In the genomic region with DNA sequence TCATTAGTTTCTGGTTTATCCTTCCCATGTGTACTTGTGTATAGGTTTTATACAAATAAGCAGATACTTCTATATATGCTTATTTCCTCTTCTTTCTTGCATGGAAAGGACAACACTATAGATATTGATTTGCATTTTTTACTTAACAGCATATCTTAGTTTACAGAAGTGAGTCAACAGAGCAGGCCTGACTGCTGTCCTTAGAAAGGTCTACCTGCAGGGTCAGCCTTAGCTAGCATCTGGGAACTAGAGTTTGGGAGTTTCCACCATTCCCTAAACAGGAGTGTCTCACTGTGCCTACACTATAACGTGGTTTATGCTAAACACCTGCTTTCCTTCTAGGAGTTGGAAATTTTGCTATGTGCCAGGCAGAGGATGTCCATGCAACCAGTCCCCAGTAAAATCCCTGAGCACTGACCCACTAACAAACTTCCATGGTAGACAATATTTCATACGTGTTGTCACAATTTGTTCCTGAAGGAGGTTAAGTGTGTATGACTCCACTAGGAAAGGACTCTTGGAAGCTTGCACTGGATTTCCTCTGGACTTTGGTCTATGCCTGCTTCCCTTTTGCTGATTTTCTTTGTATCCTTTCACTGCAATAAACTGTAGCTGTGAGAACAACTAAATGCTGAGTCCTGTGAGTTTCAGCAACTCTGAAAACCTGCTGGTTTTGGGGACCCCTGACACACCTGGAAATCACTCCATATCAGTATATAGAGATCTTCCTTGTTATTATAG, we compare ENCODE assay signal across 17 cellular contexts.
"Had no signal": no experiment of that assay in that cellular context is flagged by ENCODE, and none has a peak within 500 bp of the region (broad histone marks: within the 10 kb centered on the region; RNA-seq: fewer than 3 reads in every experiment).

No MANE protein-coding gene starts in this region.

- H3K27ac ChIP-seq: breast epithelium, dorsolateral prefrontal cortex, left lung, ovary, SJCRH30 had no signal

- H3K27me3 Mint-ChIP-seq: activated naive CD8-positive, alpha-beta T cell treated with anti-CD3 and anti-CD28 coated beads, Interleukin-2, amount 10 ng/mL, durations not matched to agents 7 days and 5 days; stimulated activated naive CD8-positive, alpha-beta T cell treated with anti-CD3 and anti-CD28 coated beads, Interleukin-15, amount 100 ng/mL, for 72 hours had no signal

- H3K4me3 ChIP-seq: breast epithelium, dorsolateral prefrontal cortex, left lung, ovary, SJCRH30 had no signal

- H3K36me3 ChIP-seq: breast epithelium, ovary, SJCRH30 had no signal

- H3K27ac Mint-ChIP-seq: activated naive CD8-positive, alpha-beta T cell treated with anti-CD3 and anti-CD28 coated beads, Interleukin-2, amount 10 ng/mL, durations not matched to agents 7 days and 5 days had no signal

- H3K4me3 Mint-ChIP-seq: activated naive CD8-positive, alpha-beta T cell treated with anti-CD3 and anti-CD28 coated beads, Interleukin-2, amount 10 ng/mL, durations not matched to agents 7 days and 5 days; stimulated activated naive CD8-positive, alpha-beta T cell treated with anti-CD3 and anti-CD28 coated beads, Interleukin-15, amount 100 ng/mL, for 72 hours had no signal

- H3K27me3 ChIP-seq: breast epithelium, dorsolateral prefrontal cortex, left lung, ovary, SJCRH30 had no signal

- DNase-seq: activated CD4-positive, alpha-beta T cell treated with anti-CD3 and anti-CD28 coated beads for 4 hours; activated CD8-positive, alpha-beta memory T cell treated with anti-CD3 and anti-CD28 coated beads for 24 hours; activated effector memory CD4-positive, alpha-beta T cell treated with Interleukin-2 at 50 U/mL for 16 hours; activated naive CD8-positive, alpha-beta T cell treated with anti-CD3 and anti-CD28 coated beads, Interleukin-2, amount 10 ng/mL, durations not matched to agents 7 days and 5 days; aorta; dorsolateral prefrontal cortex; foreskin melanocyte; head of caudate nucleus; left lung; mesenchymal stem cell; ovary; SJCRH30; stimulated activated CD4-positive, alpha-beta T cell treated with anti-CD3 and anti-CD28 coated beads, Interleukin-15, amount 100 ng/mL, for 24 hours; stimulated activated CD4-positive, alpha-beta T cell treated with anti-CD3 and anti-CD28 coated beads, Interleukin-4, amount 100 ng/mL, for 24 hours; stimulated activated naive CD8-positive, alpha-beta T cell treated with anti-CD3 and anti-CD28 coated beads, Interleukin-15, amount 100 ng/mL, for 72 hours; T-helper 9 cell had no signal

- H3K9me3 Mint-ChIP-seq: activated naive CD8-positive, alpha-beta T cell treated with anti-CD3 and anti-CD28 coated beads, Interleukin-2, amount 10 ng/mL, durations not matched to agents 7 days and 5 days; stimulated activated naive CD8-positive, alpha-beta T cell treated with anti-CD3 and anti-CD28 coated beads, Interleukin-15, amount 100 ng/mL, for 72 hours had no signal

- ATAC-seq: left lung; stimulated activated naive CD8-positive, alpha-beta T cell treated with anti-CD3 and anti-CD28 coated beads, Interleukin-15, amount 100 ng/mL, for 72 hours had no signal

- H3K9me3 ChIP-seq: breast epithelium, left lung, ovary, SJCRH30 had no signal

- H3K4me1 ChIP-seq: breast epithelium, SJCRH30 had no signal
